1 cellular context compared by ENCODE assay signal in genomic region chr12:19066471-19067001, GRCh38.
TF ChIP-seq lines count a peak whose summit lies in the region.

No MANE protein-coding gene starts in this region.

TF ChIP-seq in HepG2, 621 proteins besides CTCF, POLR2A, EP300 and RAD21 (continued from another document):
- TF ChIP-seq, protein P1, sequence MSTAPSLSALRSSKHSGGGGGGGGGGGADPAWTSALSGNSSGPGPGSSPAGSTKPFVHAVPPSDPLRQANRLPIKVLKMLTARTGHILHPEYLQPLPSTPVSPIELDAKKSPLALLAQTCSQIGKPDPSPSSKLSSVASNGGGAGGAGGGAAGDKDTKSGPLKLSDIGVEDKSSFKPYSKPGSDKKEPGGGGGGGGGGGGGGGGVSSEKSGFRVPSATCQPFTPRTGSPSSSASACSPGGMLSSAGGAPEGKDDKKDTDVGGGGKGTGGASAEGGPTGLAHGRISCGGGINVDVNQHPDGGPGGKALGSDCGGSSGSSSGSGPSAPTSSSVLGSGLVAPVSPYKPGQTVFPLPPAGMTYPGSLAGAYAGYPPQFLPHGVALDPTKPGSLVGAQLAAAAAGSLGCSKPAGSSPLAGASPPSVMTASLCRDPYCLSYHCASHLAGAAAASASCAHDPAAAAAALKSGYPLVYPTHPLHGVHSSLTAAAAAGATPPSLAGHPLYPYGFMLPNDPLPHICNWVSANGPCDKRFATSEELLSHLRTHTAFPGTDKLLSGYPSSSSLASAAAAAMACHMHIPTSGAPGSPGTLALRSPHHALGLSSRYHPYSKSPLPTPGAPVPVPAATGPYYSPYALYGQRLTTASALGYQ (CRISPR knock-in tag; IDR thresholded peaks at IDR 0.05), result peak; percentile 94
- TF ChIP-seq, protein P2, sequence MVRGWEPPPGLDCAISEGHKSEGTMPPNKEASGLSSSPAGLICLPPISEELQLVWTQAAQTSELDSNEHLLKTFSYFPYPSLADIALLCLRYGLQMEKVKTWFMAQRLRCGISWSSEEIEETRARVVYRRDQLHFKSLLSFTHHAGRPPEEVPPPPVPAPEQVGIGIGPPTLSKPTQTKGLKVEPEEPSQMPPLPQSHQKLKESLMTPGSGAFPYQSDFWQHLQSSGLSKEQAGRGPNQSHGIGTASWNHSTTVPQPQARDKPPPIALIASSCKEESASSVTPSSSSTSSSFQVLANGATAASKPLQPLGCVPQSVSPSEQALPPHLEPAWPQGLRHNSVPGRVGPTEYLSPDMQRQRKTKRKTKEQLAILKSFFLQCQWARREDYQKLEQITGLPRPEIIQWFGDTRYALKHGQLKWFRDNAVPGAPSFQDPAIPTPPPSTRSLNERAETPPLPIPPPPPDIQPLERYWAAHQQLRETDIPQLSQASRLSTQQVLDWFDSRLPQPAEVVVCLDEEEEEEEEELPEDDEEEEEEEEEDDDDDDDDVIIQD (CRISPR knock-in tag; IDR thresholded peaks at IDR 0.05; ENCODE audit: low read depth), result peak; percentile 63; the same call in 1 of the 2 replicates
- peak; percentile 99 for TF ChIP-seq MLX (CRISPR knock-in tag; IDR thresholded peaks at IDR 0.05)
- TF ChIP-seq YEATS2 (CRISPR knock-in tag; IDR thresholded peaks at IDR 0.05; ENCODE audit: borderline replicate concordance), result peak; percentile 53; the same call in 1 of the 2 replicates
- TF ChIP-seq, protein P3, sequence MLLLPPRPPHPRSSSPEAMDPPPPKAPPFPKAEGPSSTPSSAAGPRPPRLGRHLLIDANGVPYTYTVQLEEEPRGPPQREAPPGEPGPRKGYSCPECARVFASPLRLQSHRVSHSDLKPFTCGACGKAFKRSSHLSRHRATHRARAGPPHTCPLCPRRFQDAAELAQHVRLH (CRISPR knock-in tag; IDR thresholded peaks at IDR 0.05; ENCODE audit: borderline replicate concordance, low read depth), result peak; percentile 59; the same call in 1 of the 2 replicates
- 0 out of 2 replicates have a peak, but pooled peaks have one; percentile 20 for TF ChIP-seq THYN1 (CRISPR knock-in tag; IDR thresholded peaks at IDR 0.05; ENCODE audit: borderline replicate concordance, low read depth)
